Comparison of ENCODE assay signal across 1 cellular context in genomic region chr1:225763815-225764548, GRCh38.
TF ChIP-seq lines count a peak whose summit lies in the region.

No MANE protein-coding gene starts in this region.

TF ChIP-seq in GM12878, 131 proteins besides CTCF, POLR2A, EP300 and RAD21:
- TF ChIP-seq, protein P1, sequence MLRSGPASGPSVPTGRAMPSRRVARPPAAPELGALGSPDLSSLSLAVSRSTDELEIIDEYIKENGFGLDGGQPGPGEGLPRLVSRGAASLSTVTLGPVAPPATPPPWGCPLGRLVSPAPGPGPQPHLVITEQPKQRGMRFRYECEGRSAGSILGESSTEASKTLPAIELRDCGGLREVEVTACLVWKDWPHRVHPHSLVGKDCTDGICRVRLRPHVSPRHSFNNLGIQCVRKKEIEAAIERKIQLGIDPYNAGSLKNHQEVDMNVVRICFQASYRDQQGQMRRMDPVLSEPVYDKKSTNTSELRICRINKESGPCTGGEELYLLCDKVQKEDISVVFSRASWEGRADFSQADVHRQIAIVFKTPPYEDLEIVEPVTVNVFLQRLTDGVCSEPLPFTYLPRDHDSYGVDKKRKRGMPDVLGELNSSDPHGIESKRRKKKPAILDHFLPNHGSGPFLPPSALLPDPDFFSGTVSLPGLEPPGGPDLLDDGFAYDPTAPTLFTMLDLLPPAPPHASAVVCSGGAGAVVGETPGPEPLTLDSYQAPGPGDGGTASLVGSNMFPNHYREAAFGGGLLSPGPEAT (IDR thresholded peaks at IDR 0.05; ENCODE audit: low read depth) = 0 out of 2 replicates have a peak, but pooled peaks have one; percentile 39
- TF ChIP-seq E2F4 (IDR thresholded peaks at IDR 0.05; ENCODE audit: low read depth, low read length) (no peak), IKZF2 (IDR thresholded peaks at IDR 0.05) (peak; percentile 44 to 71; a peak in 3 of 4 replicates), SPI1 (IDR thresholded peaks at IDR 0.05; ENCODE audit: borderline replicate concordance, insufficient read depth, low read depth, low read length) (peak; percentile 90), PAX5 (IDR thresholded peaks at IDR 0.05; ENCODE audit: borderline replicate concordance, low read depth, low read length) (peak; percentile 41; the same call in 1 of the 2 replicates), ZNF207 (IDR thresholded peaks at IDR 0.05; ENCODE audit: borderline replicate concordance) (no peak), TCF7 (IDR thresholded peaks at IDR 0.05; ENCODE audit: borderline replicate concordance) (no peak), SMAD1 (IDR thresholded peaks at IDR 0.05; ENCODE audit: low read depth, partially characterized antibody) (no peak), EED (IDR thresholded peaks at IDR 0.05; ENCODE audit: low read depth) (peak; percentile 59), JUNB (IDR thresholded peaks at IDR 0.05) (peak; percentile 17; the same call in 1 of the 2 replicates), IRF4 (IDR thresholded peaks at IDR 0.05; ENCODE audit: low read depth, low read length) (0 out of 2 replicates have a peak, but pooled peaks have one; percentile 56), IKZF1 (conservative IDR thresholded peaks at IDR 0.05) (peak; percentile 70)
- TF ChIP-seq, protein P2, sequence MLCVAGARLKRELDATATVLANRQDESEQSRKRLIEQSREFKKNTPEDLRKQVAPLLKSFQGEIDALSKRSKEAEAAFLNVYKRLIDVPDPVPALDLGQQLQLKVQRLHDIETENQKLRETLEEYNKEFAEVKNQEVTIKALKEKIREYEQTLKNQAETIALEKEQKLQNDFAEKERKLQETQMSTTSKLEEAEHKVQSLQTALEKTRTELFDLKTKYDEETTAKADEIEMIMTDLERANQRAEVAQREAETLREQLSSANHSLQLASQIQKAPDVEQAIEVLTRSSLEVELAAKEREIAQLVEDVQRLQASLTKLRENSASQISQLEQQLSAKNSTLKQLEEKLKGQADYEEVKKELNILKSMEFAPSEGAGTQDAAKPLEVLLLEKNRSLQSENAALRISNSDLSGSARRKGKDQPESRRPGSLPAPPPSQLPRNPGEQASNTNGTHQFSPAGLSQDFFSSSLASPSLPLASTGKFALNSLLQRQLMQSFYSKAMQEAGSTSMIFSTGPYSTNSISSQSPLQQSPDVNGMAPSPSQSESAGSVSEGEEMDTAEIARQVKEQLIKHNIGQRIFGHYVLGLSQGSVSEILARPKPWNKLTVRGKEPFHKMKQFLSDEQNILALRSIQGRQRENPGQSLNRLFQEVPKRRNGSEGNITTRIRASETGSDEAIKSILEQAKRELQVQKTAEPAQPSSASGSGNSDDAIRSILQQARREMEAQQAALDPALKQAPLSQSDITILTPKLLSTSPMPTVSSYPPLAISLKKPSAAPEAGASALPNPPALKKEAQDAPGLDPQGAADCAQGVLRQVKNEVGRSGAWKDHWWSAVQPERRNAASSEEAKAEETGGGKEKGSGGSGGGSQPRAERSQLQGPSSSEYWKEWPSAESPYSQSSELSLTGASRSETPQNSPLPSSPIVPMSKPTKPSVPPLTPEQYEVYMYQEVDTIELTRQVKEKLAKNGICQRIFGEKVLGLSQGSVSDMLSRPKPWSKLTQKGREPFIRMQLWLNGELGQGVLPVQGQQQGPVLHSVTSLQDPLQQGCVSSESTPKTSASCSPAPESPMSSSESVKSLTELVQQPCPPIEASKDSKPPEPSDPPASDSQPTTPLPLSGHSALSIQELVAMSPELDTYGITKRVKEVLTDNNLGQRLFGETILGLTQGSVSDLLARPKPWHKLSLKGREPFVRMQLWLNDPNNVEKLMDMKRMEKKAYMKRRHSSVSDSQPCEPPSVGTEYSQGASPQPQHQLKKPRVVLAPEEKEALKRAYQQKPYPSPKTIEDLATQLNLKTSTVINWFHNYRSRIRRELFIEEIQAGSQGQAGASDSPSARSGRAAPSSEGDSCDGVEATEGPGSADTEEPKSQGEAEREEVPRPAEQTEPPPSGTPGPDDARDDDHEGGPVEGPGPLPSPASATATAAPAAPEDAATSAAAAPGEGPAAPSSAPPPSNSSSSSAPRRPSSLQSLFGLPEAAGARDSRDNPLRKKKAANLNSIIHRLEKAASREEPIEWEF (IDR thresholded peaks at IDR 0.05; ENCODE audit: insufficient replicate concordance, low read depth, low read length) = no peak
TF ChIP-seq in GM12878: peak in this region for 8.
